1 cellular context compared by ENCODE assay signal in the genomic region with DNA sequence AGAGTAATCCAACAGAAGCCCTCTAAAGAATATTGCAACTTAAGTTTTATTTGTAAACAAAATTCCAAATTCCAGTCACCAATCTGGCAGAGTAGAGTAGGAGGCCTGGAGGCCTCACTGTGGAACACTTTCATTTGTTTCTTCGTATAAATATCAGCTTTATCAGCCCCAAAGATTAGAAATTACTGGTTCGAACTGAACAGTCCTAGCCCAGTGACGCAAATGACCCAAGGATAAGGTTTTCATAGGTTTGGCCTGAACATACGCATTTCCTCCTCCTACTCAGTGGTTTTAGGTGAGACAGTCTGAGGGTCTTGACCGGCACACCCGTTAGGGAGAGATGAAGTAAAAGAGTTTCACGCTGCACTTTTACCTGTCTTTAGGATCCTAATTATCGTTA.
TF ChIP-seq lines count a peak whose summit lies in the region.

No MANE protein-coding gene starts in this region.

TF ChIP-seq in HepG2, 621 proteins besides CTCF, POLR2A, EP300 and RAD21:
- TF ChIP-seq FOSL1 (CRISPR knock-in tag; IDR thresholded peaks at IDR 0.05; ENCODE audit: borderline replicate concordance) (no peak), CBX5 (CRISPR knock-in tag; IDR thresholded peaks at IDR 0.05; ENCODE audit: borderline replicate concordance) (no peak), HOXA9 (CRISPR knock-in tag; IDR thresholded peaks at IDR 0.05; ENCODE audit: borderline replicate concordance) (no peak), FOXM1 (CRISPR knock-in tag; IDR thresholded peaks at IDR 0.05) (no peak), SIX4 (CRISPR knock-in tag; IDR thresholded peaks at IDR 0.05) (no peak), MAZ (IDR thresholded peaks at IDR 0.05; ENCODE audit: borderline replicate concordance, low read depth, low read length) (no peak), MAZ (CRISPR knock-in tag; IDR thresholded peaks at IDR 0.05; ENCODE audit: low read depth) (no peak), NFIB (CRISPR knock-in tag; IDR thresholded peaks at IDR 0.05; ENCODE audit: borderline replicate concordance) (no peak), BHLHE40 (IDR thresholded peaks at IDR 0.05; ENCODE audit: low read length) (no peak), ZBTB21 (CRISPR knock-in tag; IDR thresholded peaks at IDR 0.05) (no peak), ZBTB20 (CRISPR knock-in tag; IDR thresholded peaks at IDR 0.05; ENCODE audit: borderline replicate concordance, low read depth) (no peak), AGO2 (optimal IDR thresholded peaks at IDR 0.05; ENCODE audit: low read depth, low read length) (no peak)
- TF ChIP-seq, protein P1, sequence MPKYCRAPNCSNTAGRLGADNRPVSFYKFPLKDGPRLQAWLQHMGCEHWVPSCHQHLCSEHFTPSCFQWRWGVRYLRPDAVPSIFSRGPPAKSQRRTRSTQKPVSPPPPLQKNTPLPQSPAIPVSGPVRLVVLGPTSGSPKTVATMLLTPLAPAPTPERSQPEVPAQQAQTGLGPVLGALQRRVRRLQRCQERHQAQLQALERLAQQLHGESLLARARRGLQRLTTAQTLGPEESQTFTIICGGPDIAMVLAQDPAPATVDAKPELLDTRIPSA (CRISPR knock-in tag; IDR thresholded peaks at IDR 0.05; ENCODE audit: borderline replicate concordance) = no peak
